Comparison of ENCODE assay signal across 20 cellular contexts in the genomic region with DNA sequence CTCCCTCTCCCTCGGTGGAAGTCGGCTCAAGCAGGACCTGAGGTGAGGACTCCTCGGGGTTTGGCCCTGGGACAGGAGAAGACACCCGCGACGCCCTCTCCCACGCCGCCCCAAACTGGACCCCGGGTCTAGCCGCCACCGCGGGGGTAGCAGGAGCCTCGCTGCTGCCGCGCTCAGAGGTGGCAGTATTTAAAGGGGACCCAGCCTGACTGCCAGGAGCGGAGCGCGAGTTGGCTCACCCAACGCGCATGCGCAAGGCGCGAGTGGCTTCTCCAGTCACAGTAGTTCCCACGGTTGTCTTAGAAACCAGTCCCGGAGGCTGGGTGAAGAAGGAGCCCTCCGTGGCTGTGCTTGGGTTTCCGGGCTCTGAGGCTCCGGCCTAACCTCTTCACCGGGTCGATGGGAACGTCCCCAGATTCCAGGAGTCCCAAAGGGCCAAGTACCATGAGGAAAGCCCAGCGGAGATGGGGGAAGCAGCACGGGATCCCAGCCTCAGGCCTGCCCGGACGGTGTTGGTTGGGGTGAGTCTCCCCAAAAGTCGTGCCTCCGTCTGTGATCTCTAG.
"Had no signal": no experiment of that assay in that cellular context is flagged by ENCODE, and none has a peak within 500 bp of the region (broad histone marks: within the 10 kb centered on the region; RNA-seq: fewer than 3 reads in every experiment).

No MANE protein-coding gene starts in this region.

- DNase-seq: activated CD4-positive, alpha-beta T cell treated with anti-CD3 and anti-CD28 coated beads, Interleukin-2, amount 50 U/mL, for 1 hour; activated CD4-positive, CD25-positive, alpha-beta regulatory T cell treated with anti-CD3 and anti-CD28 coated beads, Interleukin-2, amount 50 U/mL, for 72 hours; activated naive CD4-positive, alpha-beta T cell treated with anti-CD3 and anti-CD28 coated beads, Interleukin-2, amount 10 ng/mL, durations not matched to agents 7 days and 5 days; activated naive CD8-positive, alpha-beta T cell treated with anti-CD3 and anti-CD28 coated beads, Interleukin-2, amount 50 U/mL, for 24 hours; anterior cingulate cortex; central memory CD4-positive, alpha-beta T cell; cortex of kidney; erythroblast; mesenchymal stem cell; natural killer cell; stimulated activated CD8-positive, alpha-beta memory T cell treated with anti-CD3 and anti-CD28 coated beads, Interleukin-4, amount 100 ng/mL, for 48 hours; stimulated activated naive CD4-positive, alpha-beta T cell treated with Interleukin-2 at 50 U/mL for 16 hours; tibial artery had no signal

- H3K4me3 ChIP-seq: pancreas, tibial artery had no signal

- H3K4me1 Mint-ChIP-seq: activated naive CD4-positive, alpha-beta T cell treated with anti-CD3 and anti-CD28 coated beads, Interleukin-2, amount 10 ng/mL, durations not matched to agents 7 days and 5 days; activated naive CD8-positive, alpha-beta T cell treated with anti-CD3 and anti-CD28 coated beads, Interleukin-2, amount 50 U/mL, for 24 hours; brain; natural killer cell had no signal

- FAIRE-seq: endometrium, frontal cortex, pancreas had no signal

- H3K36me3 Mint-ChIP-seq: activated naive CD4-positive, alpha-beta T cell treated with anti-CD3 and anti-CD28 coated beads, Interleukin-2, amount 10 ng/mL, durations not matched to agents 7 days and 5 days; brain had no signal

- H3K9me3 ChIP-seq: pancreas, tibial artery had no signal

- H3K4me1 ChIP-seq: pancreas, tibial artery had no signal

- H3K27me3 Mint-ChIP-seq: activated naive CD4-positive, alpha-beta T cell treated with anti-CD3 and anti-CD28 coated beads, Interleukin-2, amount 10 ng/mL, durations not matched to agents 7 days and 5 days; activated naive CD8-positive, alpha-beta T cell treated with anti-CD3 and anti-CD28 coated beads, Interleukin-2, amount 50 U/mL, for 24 hours; activated T-cell treated with anti-CD3 and anti-CD28 coated beads, Interleukin-2, amount 50 U/mL, for 24 hours had no signal

- H3K36me3 ChIP-seq: pancreas, tibial artery had no signal

- H3K27me3 ChIP-seq: pancreas, tibial artery had no signal

- H3K4me3 Mint-ChIP-seq: activated naive CD4-positive, alpha-beta T cell treated with anti-CD3 and anti-CD28 coated beads, Interleukin-2, amount 10 ng/mL, durations not matched to agents 7 days and 5 days; activated naive CD8-positive, alpha-beta T cell treated with anti-CD3 and anti-CD28 coated beads, Interleukin-2, amount 50 U/mL, for 24 hours; activated T-cell treated with anti-CD3 and anti-CD28 coated beads, Interleukin-2, amount 50 U/mL, for 24 hours; brain; natural killer cell; T-helper 1 cell treated with Interleukin-12 subunit alpha and Interleukin-12 subunit beta and Interleukin-4 antibody, amounts not matched to agents 30 μg/mL and 1 μg/mL, for 36 hours had no signal

- H3K27ac ChIP-seq: pancreas, tibial artery had no signal

- H3K27ac Mint-ChIP-seq: activated naive CD4-positive, alpha-beta T cell treated with anti-CD3 and anti-CD28 coated beads, Interleukin-2, amount 10 ng/mL, durations not matched to agents 7 days and 5 days; activated naive CD8-positive, alpha-beta T cell treated with anti-CD3 and anti-CD28 coated beads, Interleukin-2, amount 50 U/mL, for 24 hours; activated T-cell treated with anti-CD3 and anti-CD28 coated beads, Interleukin-2, amount 50 U/mL, for 24 hours; activated T-helper 2 cell treated with anti-CD3 and anti-CD28 coated beads, Interferon-gamma antibody, Interleukin-2, Interleukin-4, amounts not matched to agents 10 μg/mL and 5 μg/mL and 100 μg/mL, durations not matched to agents 14 hours and 24 hours and 36 hours; brain; natural killer cell; T-helper 1 cell treated with Interleukin-12 subunit alpha and Interleukin-12 subunit beta and Interleukin-4 antibody, amounts not matched to agents 30 μg/mL and 1 μg/mL, for 36 hours had no signal
